In the genomic region with DNA sequence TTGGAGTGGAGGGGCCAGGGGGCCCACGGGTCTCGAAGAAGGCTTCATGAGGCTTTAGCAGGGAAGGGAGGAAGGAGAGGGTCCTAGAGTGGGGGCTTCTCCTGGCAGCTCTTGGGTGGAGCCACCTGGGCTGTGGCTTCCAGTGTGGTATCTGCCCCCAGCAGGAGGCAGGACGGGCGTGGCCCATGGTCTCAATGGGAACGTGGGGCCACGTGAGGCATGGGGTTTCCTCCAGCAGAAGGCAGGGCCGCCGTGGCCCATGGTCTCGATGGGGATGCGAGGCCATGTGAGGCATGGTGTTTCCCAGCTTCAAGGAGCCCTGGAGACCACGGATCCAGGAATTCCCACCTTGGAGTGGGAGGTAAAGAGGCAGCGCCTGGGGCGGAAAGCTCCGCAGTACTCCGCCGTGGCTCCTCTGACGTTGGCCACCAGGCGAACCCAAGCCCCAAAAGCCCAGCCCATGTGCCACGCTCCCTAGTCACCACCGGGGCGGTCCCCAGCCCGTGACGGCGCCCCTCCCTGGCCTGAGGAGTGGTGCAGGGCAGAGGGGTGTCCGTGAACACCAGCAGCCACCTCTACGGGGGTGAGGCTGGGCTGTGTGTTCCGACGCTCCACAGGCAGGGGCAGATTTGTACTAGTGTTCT, we compare ENCODE assay signal across 1 cellular context.
A peak's percentile ranks its signal among the peaks of the same experiment; 100 is the strongest.
TF ChIP-seq lines count a peak whose summit lies in the region.

No MANE protein-coding gene starts in this region.

TF ChIP-seq in K562, 482 proteins besides CTCF, POLR2A, EP300 and RAD21 (continued from another document and continues in another):
- TF ChIP-seq, protein P1, sequence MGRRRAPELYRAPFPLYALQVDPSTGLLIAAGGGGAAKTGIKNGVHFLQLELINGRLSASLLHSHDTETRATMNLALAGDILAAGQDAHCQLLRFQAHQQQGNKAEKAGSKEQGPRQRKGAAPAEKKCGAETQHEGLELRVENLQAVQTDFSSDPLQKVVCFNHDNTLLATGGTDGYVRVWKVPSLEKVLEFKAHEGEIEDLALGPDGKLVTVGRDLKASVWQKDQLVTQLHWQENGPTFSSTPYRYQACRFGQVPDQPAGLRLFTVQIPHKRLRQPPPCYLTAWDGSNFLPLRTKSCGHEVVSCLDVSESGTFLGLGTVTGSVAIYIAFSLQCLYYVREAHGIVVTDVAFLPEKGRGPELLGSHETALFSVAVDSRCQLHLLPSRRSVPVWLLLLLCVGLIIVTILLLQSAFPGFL (CRISPR knock-in tag; IDR thresholded peaks at IDR 0.05) = no peak
- TF ChIP-seq ZBTB7A (IDR thresholded peaks at IDR 0.05; ENCODE audit: borderline replicate concordance, control insufficient read depth, low read depth, low read length) (no peak), USF2 (CRISPR knock-in tag; IDR thresholded peaks at IDR 0.05) (peak; percentile 74), BHLHE40 (IDR thresholded peaks at IDR 0.05; ENCODE audit: low read length) (peak; percentile 46), ZNF583 (CRISPR knock-in tag; IDR thresholded peaks at IDR 0.05) (0 out of 2 replicates have a peak, but pooled peaks have one; percentile 45), ZNF121 (CRISPR knock-in tag; conservative IDR thresholded peaks at IDR 0.05) (no peak), PCBP2 (IDR thresholded peaks at IDR 0.05; ENCODE audit: low read depth, low read length, poor library complexity, severe bottlenecking) (no peak), DNMT1 (IDR thresholded peaks at IDR 0.05) (no peak), TARDBP (IDR thresholded peaks at IDR 0.05) (no peak), KLF10 (CRISPR knock-in tag; IDR thresholded peaks at IDR 0.05) (no peak), ZEB2 (IDR thresholded peaks at IDR 0.05) (no peak), STAT6 (CRISPR knock-in tag; IDR thresholded peaks at IDR 0.05) (no peak), BACH1 (tag; IDR thresholded peaks at IDR 0.05) (no peak), ZFP1 (CRISPR knock-in tag; IDR thresholded peaks at IDR 0.05) (no peak), ZNF431 (CRISPR knock-in tag; IDR thresholded peaks at IDR 0.05) (no peak), EWSR1 (IDR thresholded peaks at IDR 0.05; ENCODE audit: borderline replicate concordance, low read depth, partially characterized antibody) (no peak), SAP30 (IDR thresholded peaks at IDR 0.05; ENCODE audit: borderline replicate concordance, insufficient read depth, low read depth, low read length, poor library complexity, severe bottlenecking) (no peak), SIN3A (IDR thresholded peaks at IDR 0.05; ENCODE audit: borderline replicate concordance in 2 of 2, control insufficient read depth in 1 of 2, low read depth in 2 of 2, low read length in 2 of 2) (no peak), ZNF592 (IDR thresholded peaks at IDR 0.05) (peak; percentile 71; the same call in 1 of the 2 replicates), PHF8 (IDR thresholded peaks at IDR 0.05; ENCODE audit: borderline replicate concordance, low read length) (no peak), JUND (IDR thresholded peaks at IDR 0.05; ENCODE audit: borderline replicate concordance, low read depth, low read length) (no peak), JUND (tag; IDR thresholded peaks at IDR 0.05; ENCODE audit: borderline replicate concordance, low read depth, low read length) (no peak), RNF219 (CRISPR knock-in tag; IDR thresholded peaks at IDR 0.05) (no peak), PHB2 (IDR thresholded peaks at IDR 0.05; ENCODE audit: low read depth) (no peak), CBFA2T3 (IDR thresholded peaks at IDR 0.05) (peak; percentile 19; the same call in 1 of the 2 replicates), LCOR (CRISPR knock-in tag; IDR thresholded peaks at IDR 0.05) (no peak), E2F6 (IDR thresholded peaks at IDR 0.05; ENCODE audit: borderline replicate concordance in 1 of 2, extremely low read depth in 1 of 2, insufficient read depth in 1 of 2, insufficient read length in 1 of 2, low read depth in 1 of 2, low read length in 1 of 2, poor library complexity in 1 of 2, severe bottlenecking in 1 of 2) (peak; percentile 77 to 80)
- TF ChIP-seq, protein P2, sequence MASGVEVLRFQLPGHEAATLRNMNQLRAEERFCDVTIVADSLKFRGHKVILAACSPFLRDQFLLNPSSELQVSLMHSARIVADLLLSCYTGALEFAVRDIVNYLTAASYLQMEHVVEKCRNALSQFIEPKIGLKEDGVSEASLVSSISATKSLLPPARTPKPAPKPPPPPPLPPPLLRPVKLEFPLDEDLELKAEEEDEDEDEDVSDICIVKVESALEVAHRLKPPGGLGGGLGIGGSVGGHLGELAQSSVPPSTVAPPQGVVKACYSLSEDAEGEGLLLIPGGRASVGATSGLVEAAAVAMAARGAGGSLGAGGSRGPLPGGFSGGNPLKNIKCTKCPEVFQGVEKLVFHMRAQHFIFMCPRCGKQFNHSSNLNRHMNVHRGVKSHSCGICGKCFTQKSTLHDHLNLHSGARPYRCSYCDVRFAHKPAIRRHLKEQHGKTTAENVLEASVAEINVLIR (CRISPR knock-in tag; IDR thresholded peaks at IDR 0.05) = no peak
- TF ChIP-seq, protein P3, sequence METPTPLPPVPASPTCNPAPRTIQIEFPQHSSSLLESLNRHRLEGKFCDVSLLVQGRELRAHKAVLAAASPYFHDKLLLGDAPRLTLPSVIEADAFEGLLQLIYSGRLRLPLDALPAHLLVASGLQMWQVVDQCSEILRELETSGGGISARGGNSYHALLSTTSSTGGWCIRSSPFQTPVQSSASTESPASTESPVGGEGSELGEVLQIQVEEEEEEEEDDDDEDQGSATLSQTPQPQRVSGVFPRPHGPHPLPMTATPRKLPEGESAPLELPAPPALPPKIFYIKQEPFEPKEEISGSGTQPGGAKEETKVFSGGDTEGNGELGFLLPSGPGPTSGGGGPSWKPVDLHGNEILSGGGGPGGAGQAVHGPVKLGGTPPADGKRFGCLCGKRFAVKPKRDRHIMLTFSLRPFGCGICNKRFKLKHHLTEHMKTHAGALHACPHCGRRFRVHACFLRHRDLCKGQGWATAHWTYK (CRISPR knock-in tag; IDR thresholded peaks at IDR 0.05) = 0 out of 2 replicates have a peak, but pooled peaks have one; percentile 55
- TF ChIP-seq, protein P4, sequence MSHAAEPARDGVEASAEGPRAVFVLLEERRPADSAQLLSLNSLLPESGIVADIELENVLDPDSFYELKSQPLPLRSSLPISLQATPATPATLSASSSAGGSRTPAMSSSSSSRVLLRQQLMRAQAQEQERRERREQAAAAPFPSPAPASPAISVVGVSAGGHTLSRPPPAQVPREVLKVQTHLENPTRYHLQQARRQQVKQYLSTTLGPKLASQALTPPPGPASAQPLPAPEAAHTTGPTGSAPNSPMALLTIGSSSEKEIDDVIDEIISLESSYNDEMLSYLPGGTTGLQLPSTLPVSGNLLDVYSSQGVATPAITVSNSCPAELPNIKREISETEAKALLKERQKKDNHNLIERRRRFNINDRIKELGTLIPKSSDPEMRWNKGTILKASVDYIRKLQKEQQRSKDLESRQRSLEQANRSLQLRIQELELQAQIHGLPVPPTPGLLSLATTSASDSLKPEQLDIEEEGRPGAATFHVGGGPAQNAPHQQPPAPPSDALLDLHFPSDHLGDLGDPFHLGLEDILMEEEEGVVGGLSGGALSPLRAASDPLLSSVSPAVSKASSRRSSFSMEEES (CRISPR knock-in tag; IDR thresholded peaks at IDR 0.05) = no peak
- TF ChIP-seq, protein P5, sequence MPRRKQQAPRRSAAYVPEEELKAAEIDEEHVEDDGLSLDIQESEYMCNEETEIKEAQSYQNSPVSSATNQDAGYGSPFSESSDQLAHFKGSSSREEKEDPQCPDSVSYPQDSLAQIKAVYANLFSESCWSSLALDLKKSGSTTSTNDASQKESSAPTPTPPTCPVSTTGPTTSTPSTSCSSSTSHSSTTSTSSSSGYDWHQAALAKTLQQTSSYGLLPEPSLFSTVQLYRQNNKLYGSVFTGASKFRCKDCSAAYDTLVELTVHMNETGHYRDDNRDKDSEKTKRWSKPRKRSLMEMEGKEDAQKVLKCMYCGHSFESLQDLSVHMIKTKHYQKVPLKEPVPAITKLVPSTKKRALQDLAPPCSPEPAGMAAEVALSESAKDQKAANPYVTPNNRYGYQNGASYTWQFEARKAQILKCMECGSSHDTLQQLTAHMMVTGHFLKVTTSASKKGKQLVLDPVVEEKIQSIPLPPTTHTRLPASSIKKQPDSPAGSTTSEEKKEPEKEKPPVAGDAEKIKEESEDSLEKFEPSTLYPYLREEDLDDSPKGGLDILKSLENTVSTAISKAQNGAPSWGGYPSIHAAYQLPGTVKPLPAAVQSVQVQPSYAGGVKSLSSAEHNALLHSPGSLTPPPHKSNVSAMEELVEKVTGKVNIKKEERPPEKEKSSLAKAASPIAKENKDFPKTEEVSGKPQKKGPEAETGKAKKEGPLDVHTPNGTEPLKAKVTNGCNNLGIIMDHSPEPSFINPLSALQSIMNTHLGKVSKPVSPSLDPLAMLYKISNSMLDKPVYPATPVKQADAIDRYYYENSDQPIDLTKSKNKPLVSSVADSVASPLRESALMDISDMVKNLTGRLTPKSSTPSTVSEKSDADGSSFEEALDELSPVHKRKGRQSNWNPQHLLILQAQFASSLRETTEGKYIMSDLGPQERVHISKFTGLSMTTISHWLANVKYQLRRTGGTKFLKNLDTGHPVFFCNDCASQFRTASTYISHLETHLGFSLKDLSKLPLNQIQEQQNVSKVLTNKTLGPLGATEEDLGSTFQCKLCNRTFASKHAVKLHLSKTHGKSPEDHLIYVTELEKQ (CRISPR knock-in tag; IDR thresholded peaks at IDR 0.05) = no peak
